Comparison of ENCODE assay signal across 28 cellular contexts in genomic region chr20:57570145-57570850, GRCh38. TPM values are rescaled to one million over a fixed set of nuclear protein-coding genes. Genes with fewer than 3 reads are reported as not detected.
DNase-seq lines count a peak whose midpoint lies in the region; TF ChIP-seq lines count a peak whose summit lies in the region.
"Had no signal": no experiment of that assay in that cellular context is flagged by ENCODE, and none has a peak within 500 bp of the region (broad histone marks: within the 10 kb centered on the region; RNA-seq: fewer than 3 reads in every experiment).

No MANE protein-coding gene starts in this region.

- H3K36me3 Mint-ChIP-seq in nephron (ENCODE audit: low read depth) (no peaks in the 10 kb centered on the region), progenitor cell of endocrine pancreas (ENCODE audit: insufficient read depth) (no peaks in the 10 kb centered on the region)
- H3K36me3 Mint-ChIP-seq: CD8-positive, alpha-beta memory T cell; IgD-negative memory B cell; naive thymus-derived CD8-positive, alpha-beta T cell; stimulated activated naive B cell treated with anti-CD40 and anti-IgM and Interleukin-4, amounts not matched to agents 10 μg/mL and 1 μg/mL and 100 μg/mL, for 72 hours had no signal

- H3K4me1 ChIP-seq in effector memory CD4-positive, alpha-beta T cell (ENCODE audit: control insufficient read depth, insufficient read depth, low read length, poor library complexity, severe bottlenecking), result no peaks in the 10 kb centered on the region
- H3K4me1 ChIP-seq: psoas muscle had no signal

- TF ChIP-seq CTCF in nephron (IDR thresholded peaks at IDR 0.05; ENCODE audit: unreplicated experiment in 3 of 3), result no peak
- no peak for TF ChIP-seq CTCF in progenitor cell of endocrine pancreas (IDR thresholded peaks at IDR 0.05; ENCODE audit: unreplicated experiment)

- H3K27me3 Mint-ChIP-seq in nephron (ENCODE audit: low read depth) (peaks cover 54% of the 10 kb centered on the region), progenitor cell of endocrine pancreas (peaks cover 61% of the 10 kb centered on the region)

- peaks cover 20% of the 10 kb centered on the region for H3K4me1 Mint-ChIP-seq in nephron
- peaks cover 6% of the 10 kb centered on the region for H3K4me1 Mint-ChIP-seq in progenitor cell of endocrine pancreas (ENCODE audit: low read depth)
- H3K4me1 Mint-ChIP-seq: activated B cell treated with CpG ODN at 0.5 μM for 24 hours; CD8-positive, alpha-beta memory T cell; IgD-negative memory B cell had no signal

- no peaks in the 10 kb centered on the region for H3K9me3 ChIP-seq in effector memory CD4-positive, alpha-beta T cell (ENCODE audit: control insufficient read depth, low read length)
- H3K9me3 ChIP-seq: psoas muscle, thoracic aorta had no signal

- DNase-seq in NCI-H2029 (lab: John Stamatoyannopoulos, UW), result peak; percentile 23
- DNase-seq in NCI-H2029 treated with DMSO at 0.1 percent for 48 hours (lab: John Stamatoyannopoulos, UW), result no peak
- DNase-seq in NCI-H774 (lab: John Stamatoyannopoulos, UW), result peak; percentile 82
- no peak for DNase-seq in progenitor cell of endocrine pancreas (ENCODE audit: low spot score, unreplicated experiment)
- DNase-seq in HuH-7.5 (ENCODE audit: low spot score), result no peak
- DNase-seq in activated CD4-positive, alpha-beta T cell treated with anti-CD3 and anti-CD28 coated beads, Interleukin-2, amount 50 U/mL, for 48 hours, result no peak
- DNase-seq in effector memory CD4-positive, alpha-beta T cell, result no peak
- DNase-seq: activated B cell treated with CpG ODN at 0.5 μM for 24 hours; activated naive CD4-positive, alpha-beta T cell treated with Interleukin-2 at 50 U/mL for 16 hours; activated T-cell treated with anti-CD3 and anti-CD28 coated beads, Interleukin-2, amount 50 U/mL, for 1 hour; CD8-positive, alpha-beta memory T cell; DMS79; left cardiac atrium; NCI-H1694 treated with DMSO at 0.1 percent for 48 hours; psoas muscle; small intestine; stimulated activated naive B cell treated with anti-CD40 and anti-IgM and Interleukin-4, amounts not matched to agents 10 μg/mL and 1 μg/mL and 100 μg/mL, for 72 hours; T1000 had no signal

- H3K9me3 Mint-ChIP-seq in nephron (no peaks in the 10 kb centered on the region), progenitor cell of endocrine pancreas (ENCODE audit: low read depth) (no peaks in the 10 kb centered on the region)
- H3K9me3 Mint-ChIP-seq: activated B cell treated with CpG ODN at 0.5 μM for 24 hours; CD8-positive, alpha-beta memory T cell; dendritic cell treated with granulocyte-macrophage colony-stimulating factor and Interleukin-4, amounts not matched to agents 40 ng/mL and 50 ng/mL, for 4 days; IgD-negative memory B cell; naive thymus-derived CD8-positive, alpha-beta T cell; stimulated activated naive B cell treated with anti-CD40 and anti-IgM and Interleukin-4, amounts not matched to agents 10 μg/mL and 1 μg/mL and 100 μg/mL, for 72 hours had no signal

- no peaks in the 10 kb centered on the region for H3K27me3 ChIP-seq in effector memory CD4-positive, alpha-beta T cell (replicated peaks; ENCODE audit: control insufficient read depth, insufficient read depth, low read length, poor library complexity, severe bottlenecking)

- H3K4me3 ChIP-seq in effector memory CD4-positive, alpha-beta T cell (ENCODE audit: insufficient read depth, low read depth, low read length, poor library complexity, severe bottlenecking), result no peak overlapping the region
- H3K4me3 ChIP-seq: psoas muscle, thoracic aorta had no signal

- H3K36me3 ChIP-seq in effector memory CD4-positive, alpha-beta T cell (ENCODE audit: control insufficient read depth, insufficient read depth, low read length), result no peaks in the 10 kb centered on the region
- H3K36me3 ChIP-seq: thoracic aorta had no signal

- peak overlapping the region in 2 of 3 experiments; percentile 70 to 77 for H3K27ac Mint-ChIP-seq in nephron
- H3K27ac Mint-ChIP-seq in progenitor cell of endocrine pancreas, result no peak overlapping the region
- H3K27ac Mint-ChIP-seq: activated B cell treated with CpG ODN at 0.5 μM for 24 hours; dendritic cell treated with granulocyte-macrophage colony-stimulating factor and Interleukin-4, amounts not matched to agents 40 ng/mL and 50 ng/mL, for 4 days; IgD-negative memory B cell; naive thymus-derived CD8-positive, alpha-beta T cell; stimulated activated naive B cell treated with anti-CD40 and anti-IgM and Interleukin-4, amounts not matched to agents 10 μg/mL and 1 μg/mL and 100 μg/mL, for 72 hours had no signal

- H3K4me3 Mint-ChIP-seq in nephron (no peak overlapping the region), progenitor cell of endocrine pancreas (ENCODE audit: low read depth) (no peak overlapping the region)
- H3K4me3 Mint-ChIP-seq: activated B cell treated with CpG ODN at 0.5 μM for 24 hours; CD8-positive, alpha-beta memory T cell; dendritic cell treated with granulocyte-macrophage colony-stimulating factor and Interleukin-4, amounts not matched to agents 40 ng/mL and 50 ng/mL, for 4 days; IgD-negative memory B cell; naive thymus-derived CD8-positive, alpha-beta T cell; stimulated activated naive B cell treated with anti-CD40 and anti-IgM and Interleukin-4, amounts not matched to agents 10 μg/mL and 1 μg/mL and 100 μg/mL, for 72 hours had no signal

- H3K27ac ChIP-seq in effector memory CD4-positive, alpha-beta T cell (ENCODE audit: insufficient read depth, low read length, poor library complexity, severe bottlenecking), result no peak overlapping the region
- H3K27ac ChIP-seq: 22Rv1, HL-60, psoas muscle, thoracic aorta had no signal

RNA-seq across cellular contexts. Expression of gene PCK1, which starts 9.4 kb away (rescaled TPM):
- not detected in 2 replicates for total RNA-seq in progenitor cell of endocrine pancreas
- total RNA-seq: activated B cell treated with CpG ODN at 0.5 μM for 24 hours; CD8-positive, alpha-beta memory T cell; M059J; naive thymus-derived CD8-positive, alpha-beta T cell had no signal

RNA-seq across cellular contexts. Expression of gene CTCFL, which starts 45.4 kb away (rescaled TPM):
- not detected in 2 replicates for total RNA-seq in progenitor cell of endocrine pancreas
- total RNA-seq: activated B cell treated with CpG ODN at 0.5 μM for 24 hours; CD8-positive, alpha-beta memory T cell; left cardiac atrium; M059J; naive thymus-derived CD8-positive, alpha-beta T cell; NCI-H460; psoas muscle; Right ventricle myocardium inferior; thoracic aorta had no signal

RNA-seq across cellular contexts. Expression of gene ZBP1, which starts 49.9 kb away (rescaled TPM):
- not detected in 2 replicates for total RNA-seq in progenitor cell of endocrine pancreas
- total RNA-seq: NCI-H460 had no signal

Comparison
In these comparisons a context has a peak if more than half of its experiments do, and no peak if none do; other contexts are left out.
1. DNase-seq: peak in NCI-H2029 (single experiment) and NCI-H774 (single experiment); none in NCI-H2029 treated with DMSO at 0.1 percent for 48 hours (single experiment), progenitor cell of endocrine pancreas (single experiment), HuH-7.5 (single experiment), activated CD4-positive, alpha-beta T cell treated with anti-CD3 and anti-CD28 coated beads, Interleukin-2, amount 50 U/mL, for 48 hours (0 of 2) and effector memory CD4-positive, alpha-beta T cell (0 of 3).